Comparison of ENCODE assay signal across 9 cellular contexts in the genomic region with DNA sequence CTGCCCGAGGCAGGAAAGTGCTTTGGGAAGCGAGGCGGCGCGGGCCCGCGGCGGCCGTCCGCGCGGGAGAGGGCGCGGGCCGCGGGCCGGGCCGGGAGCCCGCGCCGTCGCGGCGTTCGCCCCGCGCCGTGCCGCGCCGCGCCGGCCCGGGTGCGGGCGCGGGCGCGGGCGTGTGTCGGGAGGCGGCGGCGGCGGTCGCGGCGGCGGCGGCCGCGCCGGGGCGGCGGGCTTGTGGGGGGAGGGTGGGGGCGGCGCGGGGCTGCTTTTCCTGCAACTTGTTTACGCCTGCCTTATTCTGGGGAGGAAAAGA. TPM values are rescaled to one million over a fixed set of nuclear protein-coding genes. Genes with fewer than 3 reads are reported as not detected.
DNase-seq lines count a peak whose midpoint lies in the region; ATAC-seq and TF ChIP-seq lines count a peak whose summit lies in the region.
"Had no signal": no experiment of that assay in that cellular context is flagged by ENCODE, and none has a peak within 500 bp of the region (broad histone marks: within the 10 kb centered on the region; RNA-seq: fewer than 3 reads in every experiment).

No MANE protein-coding gene starts in this region.

- peaks cover 19% of the 10 kb centered on the region for H3K36me3 Mint-ChIP-seq in activated CD4-positive, alpha-beta T cell treated with anti-CD3 and anti-CD28 coated beads, Interleukin-2, amount 10 ng/mL, durations not matched to agents 24 days and 14 days (ENCODE audit: low read depth)
- H3K36me3 Mint-ChIP-seq in activated T-helper 2 cell treated with anti-CD3 and anti-CD28 coated beads, Interferon-gamma antibody, Interleukin-2, Interleukin-4, amounts not matched to agents 10 μg/mL and 5 μg/mL and 100 μg/mL, durations not matched to agents 14 hours and 24 hours and 36 hours (ENCODE audit: low read depth) = peaks cover 6% of the 10 kb centered on the region

- H3K9me3 ChIP-seq in thoracic aorta = no peaks in the 10 kb centered on the region

- no peaks in the 10 kb centered on the region for H3K9me3 Mint-ChIP-seq in activated CD4-positive, alpha-beta T cell treated with anti-CD3 and anti-CD28 coated beads, Interleukin-2, amount 10 ng/mL, durations not matched to agents 24 days and 14 days
- H3K9me3 Mint-ChIP-seq in activated T-helper 2 cell treated with anti-CD3 and anti-CD28 coated beads, Interferon-gamma antibody, Interleukin-2, Interleukin-4, amounts not matched to agents 10 μg/mL and 5 μg/mL and 100 μg/mL, durations not matched to agents 14 hours and 24 hours and 36 hours = no peaks in the 10 kb centered on the region

- DNase-seq in activated CD4-positive, alpha-beta T cell treated with anti-CD3 and anti-CD28 coated beads, Interleukin-2, amount 10 ng/mL, durations not matched to agents 24 days and 14 days = no peak
- no peak for DNase-seq in activated CD4-positive, alpha-beta T cell treated with anti-CD3 and anti-CD28 coated beads for 1 hour
- no peak for DNase-seq in activated T-helper 2 cell treated with anti-CD3 and anti-CD28 coated beads, Interferon-gamma antibody, Interleukin-2, Interleukin-4, amounts not matched to agents 10 μg/mL and 5 μg/mL and 100 μg/mL, durations not matched to agents 14 hours and 24 hours and 36 hours (ENCODE audit: low spot score)
- DNase-seq in iPS-NIHi7 (ENCODE audit: extremely low spot score) (peak; percentile 22), thoracic aorta (ENCODE audit: low spot score) (no peak), NCI-H2196 (lab: John Stamatoyannopoulos, UW; ENCODE audit: unreplicated experiment) (no peak), NCI-H2081 (lab: John Stamatoyannopoulos, UW) (no peak)
- DNase-seq: DND-41 had no signal

- peak overlapping the region; percentile 61 to 69 for H3K27ac ChIP-seq in thoracic aorta

- H3K4me3 ChIP-seq in thoracic aorta = peak overlapping the region; percentile 94

- no peak for ATAC-seq in thoracic aorta (ENCODE audit: insufficient number of reproducible peaks, low FRiP score, low read depth)
- no peak for ATAC-seq in HG02970 (IDR thresholded peaks at IDR 0.05; ENCODE audit: low FRiP score, unreplicated experiment)

- peaks cover 0 to 8% of the 10 kb centered on the region in 2 donors for H3K4me1 ChIP-seq in thoracic aorta (ENCODE audit: control insufficient read depth in 1 of 2, low read depth in 2 of 2)

- peaks cover 17% of the 10 kb centered on the region for H3K4me1 Mint-ChIP-seq in activated CD4-positive, alpha-beta T cell treated with anti-CD3 and anti-CD28 coated beads, Interleukin-2, amount 10 ng/mL, durations not matched to agents 24 days and 14 days
- H3K4me1 Mint-ChIP-seq in activated T-helper 2 cell treated with anti-CD3 and anti-CD28 coated beads, Interferon-gamma antibody, Interleukin-2, Interleukin-4, amounts not matched to agents 10 μg/mL and 5 μg/mL and 100 μg/mL, durations not matched to agents 14 hours and 24 hours and 36 hours (ENCODE audit: low read depth) = peaks cover 8% of the 10 kb centered on the region

- H3K4me3 Mint-ChIP-seq in activated CD4-positive, alpha-beta T cell treated with anti-CD3 and anti-CD28 coated beads, Interleukin-2, amount 10 ng/mL, durations not matched to agents 24 days and 14 days = peak overlapping the region; percentile 89
- peak overlapping the region; percentile 83 for H3K4me3 Mint-ChIP-seq in activated T-helper 2 cell treated with anti-CD3 and anti-CD28 coated beads, Interferon-gamma antibody, Interleukin-2, Interleukin-4, amounts not matched to agents 10 μg/mL and 5 μg/mL and 100 μg/mL, durations not matched to agents 14 hours and 24 hours and 36 hours (ENCODE audit: low read depth)

- intact Hi-C loops in activated CD4-positive, alpha-beta T cell treated with anti-CD3 and anti-CD28 coated beads, Interleukin-2, amount 10 ng/mL, durations not matched to agents 24 days and 14 days (cut with micrococcal nuclease) = loop anchor here (2.0 to 10.0 kb wide), 5 partner anchors 252 to 529 kb away; no protein-coding TSS in a partner anchor
- intact Hi-C loops in activated T-helper 2 cell treated with anti-CD3 and anti-CD28 coated beads, Interferon-gamma antibody, Interleukin-2, Interleukin-4, amounts not matched to agents 10 μg/mL and 5 μg/mL and 100 μg/mL, durations not matched to agents 14 hours and 24 hours and 36 hours (cut with micrococcal nuclease) = loop anchor here (2.0 to 10.0 kb wide), 7 partner anchors 82 to 521 kb away; no protein-coding TSS in a partner anchor

- peak overlapping the region; percentile 85 for H3K27ac Mint-ChIP-seq in activated CD4-positive, alpha-beta T cell treated with anti-CD3 and anti-CD28 coated beads, Interleukin-2, amount 10 ng/mL, durations not matched to agents 24 days and 14 days
- H3K27ac Mint-ChIP-seq in activated T-helper 2 cell treated with anti-CD3 and anti-CD28 coated beads, Interferon-gamma antibody, Interleukin-2, Interleukin-4, amounts not matched to agents 10 μg/mL and 5 μg/mL and 100 μg/mL, durations not matched to agents 14 hours and 24 hours and 36 hours = no peak overlapping the region

- H3K27me3 ChIP-seq in thoracic aorta (replicated peaks; ENCODE audit: insufficient read depth) = no peaks in the 10 kb centered on the region

- H3K27me3 Mint-ChIP-seq in activated CD4-positive, alpha-beta T cell treated with anti-CD3 and anti-CD28 coated beads, Interleukin-2, amount 10 ng/mL, durations not matched to agents 24 days and 14 days = peaks cover 13% of the 10 kb centered on the region
- peaks cover 18% of the 10 kb centered on the region for H3K27me3 Mint-ChIP-seq in activated T-helper 2 cell treated with anti-CD3 and anti-CD28 coated beads, Interferon-gamma antibody, Interleukin-2, Interleukin-4, amounts not matched to agents 10 μg/mL and 5 μg/mL and 100 μg/mL, durations not matched to agents 14 hours and 24 hours and 36 hours (ENCODE audit: low read depth)

- H3K36me3 ChIP-seq in thoracic aorta = no peaks in the 10 kb centered on the region

- TF ChIP-seq CTCF in thoracic aorta (IDR thresholded peaks at IDR 0.05) = no peak

RNA-seq across cellular contexts. Expression of gene L3MBTL3, which starts 1.4 kb away (rescaled TPM):
- total RNA-seq in activated CD4-positive, alpha-beta T cell treated with anti-CD3 and anti-CD28 coated beads, Interleukin-2, amount 10 ng/mL, durations not matched to agents 24 days and 14 days = 5.4 and 8.1 TPM in 2 replicates
- total RNA-seq in activated T-helper 2 cell treated with anti-CD3 and anti-CD28 coated beads, Interferon-gamma antibody, Interleukin-2, Interleukin-4, amounts not matched to agents 10 μg/mL and 5 μg/mL and 100 μg/mL, durations not matched to agents 14 hours and 24 hours and 36 hours = 7.0 and 8.3 TPM in 2 replicates
- total RNA-seq in thoracic aorta = 10 to 100 TPM; 11.8 to 13.3 TPM
